Comparison of ENCODE assay signal across 9 cellular contexts in genomic region chr4:182449960-182450359, GRCh38.
A peak's percentile ranks its signal among the peaks of the same experiment; 100 is the strongest.
DNase-seq lines count a peak whose midpoint lies in the region; ATAC-seq and TF ChIP-seq lines count a peak whose summit lies in the region.
"Had no signal": no experiment of that assay in that cellular context is flagged by ENCODE, and none has a peak within 500 bp of the region (broad histone marks: within the 10 kb centered on the region; RNA-seq: fewer than 3 reads in every experiment).

No MANE protein-coding gene starts in this region.

- no peaks in the 10 kb centered on the region; the same call in 1 of the 2 replicates for H3K9me3 ChIP-seq in AG04450 (ENCODE audit: control insufficient read depth, insufficient read depth, low read length)
- no peaks in the 10 kb centered on the region for H3K9me3 ChIP-seq in HUES6 (ENCODE audit: control insufficient read depth, insufficient read depth, low read depth, low read length)

- no peaks in the 10 kb centered on the region for H3K36me3 Mint-ChIP-seq in nephron (ENCODE audit: low read depth)

- DNase-seq in AG04450 (ENCODE audit: low read depth, low spot score) (no peak), dorsolateral prefrontal cortex (no peak), GM03348 (ENCODE audit: low spot score) (no peak), NCI-H510A (lab: John Stamatoyannopoulos, UW) (no peak), erythroblast (lab: John Stamatoyannopoulos, UW) (no peak)
- DNase-seq: stimulated activated CD4-positive, alpha-beta T cell treated with anti-CD3 and anti-CD28 coated beads, Interleukin-2, amount 100 ng/mL, for 48 hours had no signal

- H3K4me1 Mint-ChIP-seq in nephron, result peaks cover 21% of the 10 kb centered on the region

- no peak for ATAC-seq in GM21528 (IDR thresholded peaks at IDR 0.05; ENCODE audit: low FRiP score, unreplicated experiment)

- peak overlapping the region; percentile 60 to 86 (median 82) for H3K27ac Mint-ChIP-seq in nephron

- H3K27me3 ChIP-seq in AG04450 (ENCODE audit: control insufficient read depth, insufficient read depth, low read length) (no peaks in the 10 kb centered on the region), HUES6 (ENCODE audit: control insufficient read depth, insufficient read depth, low read length) (peaks cover 12% of the 10 kb centered on the region), dorsolateral prefrontal cortex (peaks cover 0 to 69% (median 22%) of the 10 kb centered on the region in 45 donors)

- intact Hi-C loops in dorsolateral prefrontal cortex (cut with DNase I), result no loop called here

- H3K9ac ChIP-seq in HUES6 (ENCODE audit: low read length), result peak overlapping the region; percentile 72

- no peak for TF ChIP-seq CTCF in AG04450 (IDR thresholded peaks at IDR 0.05; ENCODE audit: low read depth, low read length)
- no peak for TF ChIP-seq CTCF in dorsolateral prefrontal cortex (IDR thresholded peaks at IDR 0.05 in 54 of 56, conservative IDR thresholded peaks at IDR 0.05 in 2 of 56; ENCODE audit: low read depth in 1 of 56, partially characterized antibody in 56 of 56)
- TF ChIP-seq CTCF in nephron (IDR thresholded peaks at IDR 0.05; ENCODE audit: unreplicated experiment in 3 of 3), result no peak

- no peaks in the 10 kb centered on the region for H3K36me3 ChIP-seq in HUES6 (ENCODE audit: control insufficient read depth, insufficient read depth, low read length)

- peak overlapping the region; percentile 82 to 98 (median 95) for H3K4me3 Mint-ChIP-seq in nephron

- H3K4me3 ChIP-seq in AG04450 (ENCODE audit: low read depth, low read length), result peak overlapping the region; percentile 79
- H3K4me3 ChIP-seq in HUES6 (ENCODE audit: low read depth, low read length), result peak overlapping the region; percentile 79
- H3K4me3 ChIP-seq in dorsolateral prefrontal cortex, result peak overlapping the region in 58 of 59 donors; percentile 14 to 82 (median 67)

- POLR2A ChIA-PET in AG04450 (lab: Yijun Ruan, JAX), result no interaction called here

- no peak overlapping the region for H3K27ac ChIP-seq in AG04450 (ENCODE audit: low read depth, low read length)
- no peak overlapping the region for H3K27ac ChIP-seq in HUES6 (ENCODE audit: low read depth, low read length)
- H3K27ac ChIP-seq in dorsolateral prefrontal cortex, result peak overlapping the region in 3 of 59 donors; percentile 5 to 20 (median 8)

- H3K27me3 Mint-ChIP-seq in nephron (ENCODE audit: low read depth), result peaks cover 19% of the 10 kb centered on the region

- TF ChIP-seq POLR2A in erythroblast (IDR thresholded peaks at IDR 0.05; ENCODE audit: low read length), result no peak

- H3K9me3 Mint-ChIP-seq in nephron, result no peaks in the 10 kb centered on the region

- H3K4me1 ChIP-seq in HUES6 (ENCODE audit: control insufficient read depth, insufficient read depth, low read length), result peaks cover 45% of the 10 kb centered on the region

- CTCF ChIA-PET in AG04450 (lab: Charles Lee), result interaction anchor here (0.6 to 1.4 kb wide), 3 partner anchors 307 to 1189 kb away, joined by 3 to 5 read pairs (median 3); no protein-coding TSS in a partner anchor
